ENCODE assay signal across 19 cellular contexts in genomic region chr12:26546535-26547314, GRCh38.
DNase-seq lines count a peak whose midpoint lies in the region; ATAC-seq and TF ChIP-seq lines count a peak whose summit lies in the region.
"Had no signal": no experiment of that assay in that cellular context is flagged by ENCODE, and none has a peak within 500 bp of the region (broad histone marks: within the 10 kb centered on the region; RNA-seq: fewer than 3 reads in every experiment).

No MANE protein-coding gene starts in this region.

- DNase-seq in Right ventricle myocardium inferior (ENCODE audit: missing footprints) (no peak), right atrium auricular region (ENCODE audit: low spot score) (no peak), heart right ventricle (no peak), left ventricle myocardium superior (no peak), ascending aorta (ENCODE audit: low spot score in 2 of 2) (no peak)
- DNase-seq in activated naive CD4-positive, alpha-beta T cell treated with Interleukin-2 at 50 U/mL for 16 hours = no peak
- DNase-seq: Caco-2; CD4-positive, CD25-positive, alpha-beta regulatory T cell; CD8-positive, alpha-beta T cell; DMS 273 treated with DMSO at 0.1 percent for 48 hours; DMS79 treated with DMSO at 0.1 percent for 48 hours; GF-D8; H9; HFFc6 had no signal

- intact Hi-C loops in Right ventricle myocardium inferior (cut with DNase I) = no loop called here
- intact Hi-C loops in heart right ventricle (cut with DNase I) = loop anchor here in 1 of 10 donors (10.0 kb wide), 1 partner anchor 92 kb away; no protein-coding TSS in a partner anchor
- intact Hi-C loops in left ventricle myocardium superior (cut with micrococcal nuclease) = no loop called here
- intact Hi-C loops in ascending aorta (cut with DNase I) = no loop called here

- H3K4me1 ChIP-seq in right atrium auricular region (peaks cover 0 to 12% of the 10 kb centered on the region in 2 donors), heart right ventricle (peaks cover 0 to 22% (median 0%) of the 10 kb centered on the region in 9 donors), ascending aorta (no peaks in the 10 kb centered on the region)
- H3K4me1 ChIP-seq: BLaER1, Caco-2 had no signal

- H3K27ac ChIP-seq in right atrium auricular region = peak overlapping the region in 1 of 2 donors; percentile 59
- H3K27ac ChIP-seq in heart right ventricle = peak overlapping the region in 4 of 10 donors; percentile 13 to 45 (median 34)
- H3K27ac ChIP-seq in ascending aorta = no peak overlapping the region
- H3K27ac ChIP-seq: 22Rv1, BLaER1, C4-2B had no signal

- TF ChIP-seq CTCF in right atrium auricular region (IDR thresholded peaks at IDR 0.05) (no peak), heart right ventricle (IDR thresholded peaks at IDR 0.05) (no peak), ascending aorta (IDR thresholded peaks at IDR 0.05) (no peak)

- ATAC-seq in Right ventricle myocardium inferior (peak; percentile 70), heart right ventricle (peak in 6 of 8 donors; percentile 59 to 92 (median 77)), left ventricle myocardium superior (peak; percentile 90)
- ATAC-seq: CD8-positive, alpha-beta T cell; GM23338; HCT116 had no signal

- H3K36me3 ChIP-seq in right atrium auricular region = no peaks in the 10 kb centered on the region
- H3K36me3 ChIP-seq in heart right ventricle = peaks cover 0 to 27% (median 0%) of the 10 kb centered on the region in 9 donors
- H3K36me3 ChIP-seq in ascending aorta = peaks cover 0 to 8% of the 10 kb centered on the region in 2 donors
- H3K36me3 ChIP-seq: BLaER1 had no signal

- no peaks in the 10 kb centered on the region for H3K9me3 ChIP-seq in right atrium auricular region
- H3K9me3 ChIP-seq in heart right ventricle = peaks cover 0 to 12% (median 0%) of the 10 kb centered on the region in 11 donors
- H3K9me3 ChIP-seq in ascending aorta = no peaks in the 10 kb centered on the region
- H3K9me3 ChIP-seq: BLaER1, Caco-2 had no signal

- H3K4me3 ChIP-seq in right atrium auricular region (no peak overlapping the region), heart right ventricle (no peak overlapping the region), ascending aorta (no peak overlapping the region)
- H3K4me3 ChIP-seq: BLaER1, GM23338 had no signal

- 65 to 70% methylated on average over 3 of the region's 3 CpGs for WGBS in heart right ventricle, 2 donors

- H3K27me3 ChIP-seq in right atrium auricular region = no peaks in the 10 kb centered on the region
- H3K27me3 ChIP-seq in heart right ventricle = no peaks in the 10 kb centered on the region
- no peaks in the 10 kb centered on the region for H3K27me3 ChIP-seq in ascending aorta
- H3K27me3 ChIP-seq: BLaER1 had no signal
